8 cellular contexts compared by ENCODE assay signal in the genomic region with DNA sequence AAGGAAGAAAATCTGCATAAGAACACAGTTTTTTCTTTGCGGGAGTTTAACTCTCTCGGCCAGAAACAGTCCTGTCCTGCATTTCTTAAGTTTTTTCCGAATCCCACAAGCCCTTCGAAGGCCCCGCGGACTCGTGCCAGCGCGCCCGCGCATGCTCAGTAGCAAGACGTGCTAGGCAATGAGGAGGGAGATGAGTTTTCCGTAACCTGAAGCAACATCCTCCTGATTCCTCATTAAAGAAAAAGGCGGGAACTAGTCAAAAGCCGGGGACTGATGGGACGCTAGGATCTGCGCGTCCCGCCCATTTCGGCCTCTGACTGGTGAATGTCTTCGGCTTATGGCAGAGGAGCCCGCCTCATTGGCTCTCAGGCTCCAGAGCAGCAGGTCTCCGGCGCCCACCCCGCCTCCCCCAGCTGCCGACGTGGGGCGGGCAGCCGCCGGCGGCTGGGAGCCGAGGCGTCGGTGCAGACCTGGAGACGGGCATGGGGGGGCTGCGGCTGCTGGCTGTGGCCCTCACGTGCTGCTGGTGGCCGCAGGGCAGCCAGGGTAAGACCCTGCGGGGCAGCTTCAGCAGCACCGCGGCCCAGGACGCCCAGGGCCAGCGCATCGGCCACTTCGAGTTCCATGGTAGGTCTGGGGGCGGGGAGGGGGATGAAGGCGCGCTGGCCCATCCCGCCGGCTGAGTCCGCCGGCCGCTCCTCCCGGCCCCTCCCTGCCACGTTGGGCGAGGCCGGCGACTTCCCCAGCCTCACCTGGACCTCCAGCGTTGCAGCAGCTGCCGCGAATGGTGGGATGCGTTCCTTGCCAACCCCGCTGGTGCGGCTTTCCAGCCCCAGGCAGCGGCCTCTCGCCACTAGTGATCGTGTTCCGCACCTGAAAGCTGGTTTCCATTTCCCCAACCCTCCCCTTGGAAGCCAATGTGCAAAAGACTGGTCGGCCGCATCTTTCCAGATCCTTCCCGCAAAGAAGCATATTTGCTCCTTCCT. TPM values are rescaled to one million over a fixed set of nuclear protein-coding genes. Genes with fewer than 3 reads are reported as not detected.
DNase-seq lines count a peak whose midpoint lies in the region; ATAC-seq, FAIRE-seq and TF ChIP-seq lines count a peak whose summit lies in the region.

Gene GPR180, plus strand, starts transcription at position 412 of the 986 bp plus-strand sequence. Its CDS starts 71 bp downstream, at position 483.

- peaks cover 10% of the 10 kb centered on the region for H3F3A ChIP-seq in OCI-LY1 (ENCODE audit: insufficient read depth, low read length)

- TF ChIP-seq CTCF in D721Med (IDR thresholded peaks at IDR 0.05; ENCODE audit: insufficient read depth, missing control alignments) (no peak), OCI-LY1 (IDR thresholded peaks at IDR 0.05; ENCODE audit: low read length) (no peak), endothelial cell of umbilical vein (IDR thresholded peaks at IDR 0.05; ENCODE audit: extremely low read depth in 1 of 2, insufficient read depth in 1 of 2, low read depth in 1 of 2, low read length in 2 of 2) (no peak), mesothelial cell of epicardium (IDR thresholded peaks at IDR 0.05; ENCODE audit: unreplicated experiment) (no peak)

- peaks cover 10% of the 10 kb centered on the region for H3K4me1 Mint-ChIP-seq in mesothelial cell of epicardium

- H3K27me3 ChIP-seq in HUES6 (ENCODE audit: control insufficient read depth, insufficient read depth, low read length), result peaks cover 7% of the 10 kb centered on the region
- H3K27me3 ChIP-seq in OCI-LY1 (ENCODE audit: insufficient read depth, low read length), result no peaks in the 10 kb centered on the region
- no peaks in the 10 kb centered on the region for H3K27me3 ChIP-seq in endothelial cell of umbilical vein (ENCODE audit: control insufficient read depth in 2 of 2, insufficient read depth in 2 of 2, low read length in 2 of 2)

- H4K20me1 ChIP-seq in OCI-LY1 (ENCODE audit: insufficient read depth, low read length) (no peaks in the 10 kb centered on the region), endothelial cell of umbilical vein (replicated peaks; ENCODE audit: control insufficient read depth, extremely low read depth, insufficient read depth, low read length) (peaks cover 2% of the 10 kb centered on the region)

- H3K27ac ChIP-seq in HUES6 (ENCODE audit: low read depth, low read length) (peak within 1 kb of the TSS; percentile 57; the same call in 1 of the 2 replicates), OCI-LY1 (ENCODE audit: low read depth, low read length, poor library complexity, severe bottlenecking) (peak within 1 kb of the TSS; percentile 14), endothelial cell of umbilical vein (ENCODE audit: insufficient read depth, low read depth, low read length) (peak within 1 kb of the TSS; percentile 68)

- intact Hi-C loops in endothelial cell of umbilical vein (cut with micrococcal nuclease), result loop anchor here (1.0 to 5.0 kb wide), 3 partner anchors 52 to 289 kb away; no protein-coding TSS in a partner anchor

- no peaks in the 10 kb centered on the region for H3K27me3 Mint-ChIP-seq in mesothelial cell of epicardium (ENCODE audit: low read depth)

- H3K36me3 ChIP-seq in HUES6 (ENCODE audit: control insufficient read depth, insufficient read depth, low read length) (peaks cover 15% of the 10 kb centered on the region), OCI-LY1 (ENCODE audit: insufficient read depth, low read length) (peaks cover 17% of the 10 kb centered on the region), endothelial cell of umbilical vein (ENCODE audit: control insufficient read depth in 2 of 2, extremely low read depth in 1 of 2, insufficient read depth in 2 of 2, low read length in 2 of 2) (peaks cover 0 to 3% of the 10 kb centered on the region in 2 experiments)

- peak within 1 kb of the TSS; percentile 87 for H3K27ac Mint-ChIP-seq in mesothelial cell of epicardium

- FAIRE-seq in D721Med (lab: Jason Lieb, UNC) (peak; percentile 88), endothelial cell of umbilical vein (lab: Jason Lieb, UNC) (peak; percentile 98)

- H3K4me3 Mint-ChIP-seq in mesothelial cell of epicardium, result peak within 1 kb of the TSS; percentile 84

- H3K4me1 ChIP-seq in HUES6 (ENCODE audit: control insufficient read depth, insufficient read depth, low read length) (no peaks in the 10 kb centered on the region), OCI-LY1 (ENCODE audit: insufficient read depth, low read length, severe bottlenecking) (peaks cover 17% of the 10 kb centered on the region), endothelial cell of umbilical vein (ENCODE audit: control insufficient read depth, extremely low read depth, insufficient read depth, low read length) (peaks cover 11% of the 10 kb centered on the region)

- peaks cover 13% of the 10 kb centered on the region for H3K79me2 ChIP-seq in OCI-LY1 (ENCODE audit: insufficient read depth, low read length)
- H3K79me2 ChIP-seq in endothelial cell of umbilical vein (ENCODE audit: control insufficient read depth, insufficient read depth, low read length), result peaks cover 23% of the 10 kb centered on the region

- peaks cover 5% of the 10 kb centered on the region for H3K9me3 Mint-ChIP-seq in mesothelial cell of epicardium

- TF ChIP-seq POLR2A in endothelial cell of umbilical vein (IDR thresholded peaks at IDR 0.05; ENCODE audit: low read depth, low read length), result peak; percentile 85

- ATAC-seq in GM21447 (IDR thresholded peaks at IDR 0.05; ENCODE audit: unreplicated experiment), result peak; percentile 99

- CTCF ChIA-PET in endothelial cell of umbilical vein (lab: Charles Lee), result interaction anchor here (2.1 to 8.3 kb wide), 3 partner anchors 15 to 166 kb away, joined by 9 to 57 read pairs (median 10); no protein-coding TSS in a partner anchor

- H3K4me3 ChIP-seq in HUES6 (ENCODE audit: low read depth, low read length) (peak within 1 kb of the TSS; percentile 77), OCI-LY1 (ENCODE audit: low read depth, low read length, poor library complexity, severe bottlenecking) (peak within 1 kb of the TSS; percentile 68), endothelial cell of umbilical vein (replicated peaks in 1 of 3; ENCODE audit: insufficient read depth in 1 of 3, low read depth in 1 of 3, low read length in 3 of 3) (peak within 1 kb of the TSS; percentile 66 to 94 (median 92))

- H3K36me3 Mint-ChIP-seq in mesothelial cell of epicardium, result peaks cover 6% of the 10 kb centered on the region

- H3K9ac ChIP-seq in HUES6 (ENCODE audit: low read length) (peak within 1 kb of the TSS; percentile 80), OCI-LY1 (ENCODE audit: low read length) (peak within 1 kb of the TSS; percentile 66), endothelial cell of umbilical vein (replicated peaks; ENCODE audit: extremely low read depth, insufficient read depth, low read length) (peak within 1 kb of the TSS; percentile 76)

- H3K9me1 ChIP-seq in endothelial cell of umbilical vein (replicated peaks; ENCODE audit: control insufficient read depth, extremely low read depth, insufficient read depth, low read length), result no peaks in the 10 kb centered on the region

- POLR2A ChIA-PET in endothelial cell of umbilical vein (lab: Charles Lee), result no interaction called here

- BruUV-seq in endothelial cell of umbilical vein (replicated peaks; lab: Mats Ljungman, UMichigan), result no TSS peak

- H3K4me2 ChIP-seq in OCI-LY1 (ENCODE audit: low read length) (peak within 1 kb of the TSS; percentile 82), endothelial cell of umbilical vein (ENCODE audit: insufficient read depth, low read length) (peak within 1 kb of the TSS; percentile 97)

- H2AFZ ChIP-seq in OCI-LY1 (ENCODE audit: low read length) (no peak within 1 kb of the TSS), endothelial cell of umbilical vein (ENCODE audit: low read depth, low read length) (peak within 1 kb of the TSS; percentile 87)

- H3K9me3 ChIP-seq in HUES6 (ENCODE audit: control insufficient read depth, insufficient read depth, low read depth, low read length) (peaks cover 7% of the 10 kb centered on the region; the same call in 1 of the 2 replicates), OCI-LY1 (ENCODE audit: low read length) (no peaks in the 10 kb centered on the region), endothelial cell of umbilical vein (replicated peaks; ENCODE audit: control insufficient read depth, insufficient read depth, low read length) (no peaks in the 10 kb centered on the region)

- DNase-seq in D721Med (ENCODE audit: insufficient read length, low spot score), result peak; percentile 93
- DNase-seq in activated T-cell treated with anti-CD3 and anti-CD28 coated beads for 1 hour (ENCODE audit: low read depth), result peak; percentile 75
- peak; percentile 99 for DNase-seq in endothelial cell of umbilical vein (ENCODE audit: low read depth, low spot score)
- DNase-seq in mesothelial cell of epicardium (ENCODE audit: low spot score in 2 of 2, unreplicated experiment in 2 of 2), result peak; percentile 84 to 88
- peak; percentile 81 to 83 for DNase-seq in stimulated activated CD8-positive, alpha-beta memory T cell treated with anti-CD3 and anti-CD28 coated beads, Interleukin-15, amount 100 ng/mL, for 4 hours (ENCODE audit: low read depth in 2 of 2)

- dilution Hi-C loops in endothelial cell of umbilical vein (cut with MboI; ENCODE audit: extremely low pct_ligation_motif_present, low sequenced_read_pairs), result no loop called here

- H3K9me2 ChIP-seq in OCI-LY1 (ENCODE audit: low read depth, low read length), result no peaks in the 10 kb centered on the region

TF ChIP-seq in endothelial cell of umbilical vein, 7 proteins besides CTCF, POLR2A, EP300 and RAD21:
- peak; percentile 91 for TF ChIP-seq POLR2AphosphoS5 (IDR thresholded peaks at IDR 0.05; ENCODE audit: insufficient read depth, low read depth, low read length)
- no peak for TF ChIP-seq GATA2 (IDR thresholded peaks at IDR 0.05; ENCODE audit: insufficient read depth, insufficient read length, low read depth, low read length)
- TF ChIP-seq MAX (IDR thresholded peaks at IDR 0.05; ENCODE audit: insufficient read depth, insufficient read length), result peak; percentile 91

RNA-seq across cellular contexts. Expression of gene GPR180, which starts in this region (rescaled TPM):
- 8.3 and 8.9 TPM in 2 replicates for total RNA-seq in endothelial cell of umbilical vein
- 2.5 and 3.1 TPM in 2 replicates for polyA plus RNA-seq in endothelial cell of umbilical vein
- polyA plus RNA-seq in endothelial cell of umbilical vein (2011; cell fraction: cytosol; rRNA removed), result 2.5 and 2.9 TPM in 2 replicates
- polyA plus RNA-seq in endothelial cell of umbilical vein (2011; cell fraction: nucleus; rRNA removed), result 5.1 and 5.9 TPM in 2 replicates
- polyA plus RNA-seq in endothelial cell of umbilical vein (2012), result 5.4 and 6.5 TPM in 2 replicates
- 8.2 and 9.5 TPM in 2 replicates for polyA minus RNA-seq in endothelial cell of umbilical vein
- polyA minus RNA-seq in endothelial cell of umbilical vein (2011; cell fraction: cytosol; rRNA and poly(A)+ RNA removed), result 3.8 TPM
- polyA minus RNA-seq in endothelial cell of umbilical vein (2011; cell fraction: nucleus; rRNA and poly(A)+ RNA removed), result 6.6 and 9.9 TPM in 2 replicates
- total RNA-seq in mesothelial cell of epicardium, result 6.5 to 6.8 TPM (median 6.5 TPM) in 3 replicates

Comparison
In these comparisons a context has a peak if more than half of its experiments do, and no peak if none do; other contexts are left out.
1. Peak in every context shown above with its lines: DNase-seq, ATAC-seq, H3K4me3 ChIP-seq and H3K27ac ChIP-seq.
2. H3K27ac ChIP-seq: peak in every context shown above with its lines; median percentile 68 in endothelial cell of umbilical vein; 57 in HUES6; 14 in OCI-LY1.